8 cellular contexts compared by ENCODE assay signal in genomic region chr9:114662081-114662989, GRCh38. TPM values are rescaled to one million over a fixed set of nuclear protein-coding genes. Genes with fewer than 3 reads are reported as not detected.
DNase-seq lines count a peak whose midpoint lies in the region; TF ChIP-seq lines count a peak whose summit lies in the region.

No MANE protein-coding gene starts in this region.

- no peak overlapping the region for H2BK5ac ChIP-seq in H9 (ENCODE audit: insufficient read length, low read length)

- H3K9me3 Mint-ChIP-seq in H9, result no peaks in the 10 kb centered on the region

- H3K4me3 Mint-ChIP-seq in H9, result no peak overlapping the region

- H2BK12ac ChIP-seq in H9 (ENCODE audit: insufficient read length, low read depth, low read length), result no peak overlapping the region

- TF ChIP-seq CTCF in GM10248 (IDR thresholded peaks at IDR 0.05; ENCODE audit: control extremely low read depth, extremely low read depth, low read depth, missing control alignments) (peak; percentile 78), H9 (conservative IDR thresholded peaks at IDR 0.05) (peak; percentile 77)

- CTCF ChIA-PET in GM10248 (lab: Yijun Ruan, JAX), result interaction anchor here (0.6 to 8.0 kb wide), 30 partner anchors 8 to 360 kb away, joined by 3 to 70 read pairs (median 4); no protein-coding TSS in a partner anchor

- no peaks in the 10 kb centered on the region for H4K20me1 ChIP-seq in H9 (ENCODE audit: control insufficient read depth, insufficient read depth, insufficient read length)

- H3K9me3 ChIP-seq in H9 (ENCODE audit: control insufficient read depth, low read depth, low read length), result no peaks in the 10 kb centered on the region

- peaks cover 5% of the 10 kb centered on the region; the same call in 1 of the 2 replicates for H3K4me1 ChIP-seq in H9 (ENCODE audit: insufficient read depth, low read length)

- no peak overlapping the region for H2AK5ac ChIP-seq in H9 (ENCODE audit: insufficient read length, low read length)

- H3K79me1 ChIP-seq in H9 (ENCODE audit: insufficient read depth, low read depth, low read length, poor library complexity, severe bottlenecking), result no peaks in the 10 kb centered on the region

- no peak overlapping the region for H3K27ac Mint-ChIP-seq in H9

- H3K23me2 ChIP-seq in H9 (ENCODE audit: insufficient read length, low read depth, low read length, poor library complexity, severe bottlenecking), result no peaks in the 10 kb centered on the region

- H3K18ac ChIP-seq in H9 (ENCODE audit: insufficient read length, low read depth, low read length), result no peak overlapping the region

- no peak overlapping the region for H3K27ac ChIP-seq in H9 (ENCODE audit: insufficient read length, low read depth, low read length)

- no peak overlapping the region for H3T11ph ChIP-seq in H9 (ENCODE audit: low read length)

- H3K9ac ChIP-seq in H9 (ENCODE audit: extremely low read depth, insufficient read length, low read length), result no peak overlapping the region

- no peaks in the 10 kb centered on the region for H3K27me3 ChIP-seq in H9 (ENCODE audit: insufficient read depth, low read length)

- H3K27me3 Mint-ChIP-seq in H9 (ENCODE audit: low read depth), result peaks cover 8% of the 10 kb centered on the region

- no CpG with 5 or more reads among the region's 10 CpGs for WGBS in H9 (ENCODE audit: extremely low coverage, insufficient read length, low lambda C conversion rate)

- no peak overlapping the region for H4K91ac ChIP-seq in H9 (ENCODE audit: insufficient read length, low read depth, low read length)

- H3K4ac ChIP-seq in H9 (ENCODE audit: low read depth, low read length), result no peak overlapping the region

- H3K79me2 ChIP-seq in H9 (ENCODE audit: insufficient read depth, low read length), result no peaks in the 10 kb centered on the region

- DNase-seq in GM10248 (ENCODE audit: extremely low spot score) (peak; percentile 79), H9 (peak; percentile 78), NCI-H1048 (lab: John Stamatoyannopoulos, UW) (peak; percentile 7), myocyte (ENCODE audit: low read depth) (peak; percentile 40), T1000 (lab: John Stamatoyannopoulos, UW) (no peak)
- DNase-seq in activated CD4-positive, alpha-beta T cell treated with anti-CD3 and anti-CD28 coated beads, Interleukin-2, amount 50 U/mL, for 48 hours, result peak; percentile 72 to 79
- DNase-seq in effector CD8-positive, alpha-beta T cell (lab: John Stamatoyannopoulos, UW), result peak; percentile 33
- peak in 5 of 6 experiments; percentile 26 to 61 (median 31) for DNase-seq in stimulated activated naive CD4-positive, alpha-beta T cell (lab: John Stamatoyannopoulos, UW)

- H3K56ac ChIP-seq in H9 (ENCODE audit: insufficient read length, low read depth, low read length), result no peak overlapping the region

- H2BK20ac ChIP-seq in H9 (ENCODE audit: low read depth, low read length, poor library complexity, severe bottlenecking), result no peak overlapping the region

- H4K8ac ChIP-seq in H9 (replicated peaks; ENCODE audit: insufficient read length, low read depth, low read length), result no peak overlapping the region

- H4K5ac ChIP-seq in H9 (ENCODE audit: insufficient read length, low read depth, low read length), result no peak overlapping the region

- H3K36me3 Mint-ChIP-seq in H9 (ENCODE audit: insufficient read depth in 1 of 3, low read depth in 3 of 3), result no peaks in the 10 kb centered on the region

- no peak overlapping the region for H3K4me2 ChIP-seq in H9 (ENCODE audit: insufficient read depth, insufficient read length, low read length)

- H3K14ac ChIP-seq in H9 (ENCODE audit: insufficient read depth, low read length), result no peak overlapping the region

- H2BK120ac ChIP-seq in H9 (ENCODE audit: low read depth, low read length, poor library complexity, severe bottlenecking), result no peak overlapping the region

- peaks cover 13 to 18% of the 10 kb centered on the region in 2 experiments for H3K4me1 Mint-ChIP-seq in H9

- POLR2A ChIA-PET in GM10248 (lab: Yijun Ruan, JAX), result no interaction called here

- H3K23ac ChIP-seq in H9 (ENCODE audit: insufficient read length, low read depth, low read length), result no peak overlapping the region

- no peak overlapping the region for H2BK15ac ChIP-seq in H9 (ENCODE audit: low read depth, low read length)

- H2AFZ ChIP-seq in H9 (ENCODE audit: low read length), result no peak overlapping the region

RNA-seq across cellular contexts. Expression of gene TEX53, which starts 4.7 kb away (rescaled TPM):
- total RNA-seq in H9 (2021), result not detected in 2 replicates
- total RNA-seq in myocyte, result not detected in 2 replicates
- not detected for polyA plus RNA-seq in myocyte (2012)

RNA-seq across cellular contexts. Expression of gene TEX48, which starts 19.7 kb away (rescaled TPM):
- total RNA-seq in H9 (2021), result not detected in 2 replicates
- not detected in 2 replicates for total RNA-seq in myocyte
- not detected for polyA plus RNA-seq in myocyte (2012)

RNA-seq across cellular contexts. Expression of gene TMEM268, which starts 51.2 kb away (rescaled TPM):
- total RNA-seq in H9 (2021), result 9.8 TPM in 2 replicates
- total RNA-seq in myocyte, result 4.1 and 7.4 TPM in 2 replicates
- 8.2 TPM for polyA plus RNA-seq in myocyte (2012)
